9 cellular contexts compared by ENCODE assay signal in genomic region chr20:50789968-50790650, GRCh38. TPM values are rescaled to one million over a fixed set of nuclear protein-coding genes. Genes with fewer than 3 reads are reported as not detected.
DNase-seq lines count a peak whose midpoint lies in the region; ATAC-seq, FAIRE-seq and TF ChIP-seq lines count a peak whose summit lies in the region.
"Had no signal": no experiment of that assay in that cellular context is flagged by ENCODE, and none has a peak within 500 bp of the region (broad histone marks: within the 10 kb centered on the region; RNA-seq: fewer than 3 reads in every experiment).

No MANE protein-coding gene starts in this region.

- peaks cover 3% of the 10 kb centered on the region for H3K79me2 ChIP-seq in GM12878 (ENCODE audit: control insufficient read depth, insufficient read depth, low read length)

- no peak overlapping the region for H3K4me2 ChIP-seq in GM12878 (ENCODE audit: control insufficient read depth, insufficient read depth)

- CTCF ChIA-PET in GM12878 (lab: Yijun Ruan, JAX), result interaction anchor here (0.7 to 13.7 kb wide), 27 partner anchors 9 to 520 kb away, joined by 3 to 336 read pairs (median 5); partner anchors contain the start of genes ADNP, DPM1 and MOCS3

- TF ChIP-seq POLR2A in GM12878 (IDR thresholded peaks at IDR 0.05; ENCODE audit: low read depth, low read length), result no peak

- no peaks in the 10 kb centered on the region for H3K36me3 Mint-ChIP-seq in type B pancreatic cell

- ATAC-seq in Right ventricle myocardium superior (ENCODE audit: poor library complexity) (peak; percentile 0), left cardiac atrium (no peak), GM12878 (no peak), HG02759 (IDR thresholded peaks at IDR 0.05; ENCODE audit: unreplicated experiment) (no peak), HG02678 (IDR thresholded peaks at IDR 0.05; ENCODE audit: unreplicated experiment) (no peak)

- TF ChIP-seq CTCF in GM12878 (IDR thresholded peaks at IDR 0.05 in 2 of 3, conservative IDR thresholded peaks at IDR 0.05 in 1 of 3; ENCODE audit: control insufficient read depth in 2 of 3, extremely low read depth in 1 of 3, insufficient read depth in 1 of 3, low read depth in 3 of 3, low read length in 3 of 3) (no peak), type B pancreatic cell (conservative IDR thresholded peaks at IDR 0.05) (no peak)

- no peak overlapping the region for H3K9ac ChIP-seq in GM12878 (ENCODE audit: control insufficient read depth, insufficient read depth, low read length)
- H3K9ac ChIP-seq in mucosa of rectum (ENCODE audit: low read depth in 1 of 2, low read length in 2 of 2), result peak overlapping the region in 1 of 2 donors; percentile 59

- H2AFZ ChIP-seq in GM12878 (ENCODE audit: control insufficient read depth, low read depth, low read length), result peak overlapping the region; percentile 80

- in situ Hi-C loops in GM12878 (cut with MboI), result loop anchor here (5.0 kb wide), 1 partner anchor 517 kb away; no protein-coding TSS in a partner anchor

- no peaks in the 10 kb centered on the region for H4K20me1 ChIP-seq in GM12878 (ENCODE audit: control insufficient read depth, insufficient read depth)

- FAIRE-seq in GM12878 (lab: Jason Lieb, UNC), result peak; percentile 35

- RAD21 ChIA-PET in GM12878 (lab: Charles Lee; ENCODE audit: unreplicated experiment), result interaction anchor here (0.7 to 2.8 kb wide), 13 partner anchors 10 to 517 kb away, joined by 3 to 36 read pairs (median 4); partner anchors contain the start of gene ADNP

- H3K36me3 ChIP-seq in GM12878 (ENCODE audit: control insufficient read depth in 2 of 2, insufficient read depth in 2 of 2, low read length in 1 of 2) (no peaks in the 10 kb centered on the region), mucosa of rectum (ENCODE audit: control insufficient read depth in 2 of 2, insufficient read depth in 2 of 2, low read length in 2 of 2) (no peaks in the 10 kb centered on the region)

- H3K4me1 ChIP-seq in GM12878 (ENCODE audit: control insufficient read depth, insufficient read depth, low read length), result peaks cover 10% of the 10 kb centered on the region
- peaks cover 16 to 18% of the 10 kb centered on the region in 2 donors for H3K4me1 ChIP-seq in mucosa of rectum (ENCODE audit: control insufficient read depth in 2 of 2, insufficient read depth in 2 of 2, low read length in 2 of 2)

- SMC1A ChIA-PET in GM12878 (lab: Charles Lee; ENCODE audit: uncharacterized antibody, unreplicated experiment), result interaction anchor here (0.7 to 6.8 kb wide), 10 partner anchors 9 to 197 kb away, joined by 3 to 90 read pairs (median 4); partner anchors contain the start of genes ADNP, DPM1 and MOCS3

- DNase-seq in Right ventricle myocardium superior (no peak), left cardiac atrium (no peak), GM12878 (ENCODE audit: low read depth, low spot score) (no peak), type B pancreatic cell (ENCODE audit: extremely low spot score, unreplicated experiment) (no peak), OCI-M2 (lab: John Stamatoyannopoulos, UW; ENCODE audit: unreplicated experiment) (no peak)

- POLR2A ChIA-PET in GM12878 (lab: Charles Lee), result interaction anchor here (0.6 to 1.5 kb wide), 8 partner anchors 9 to 142 kb away, joined by 3 to 11 read pairs (median 4); no protein-coding TSS in a partner anchor

- H3K27ac ChIP-seq in GM12878 (ENCODE audit: control insufficient read depth, insufficient read depth), result peak overlapping the region; percentile 65; the same call in 1 of the 2 replicates
- H3K27ac ChIP-seq in mucosa of rectum (ENCODE audit: low read depth in 2 of 2, low read length in 2 of 2), result peak overlapping the region; percentile 72 to 73

- intact Hi-C loops in Right ventricle myocardium superior (cut with DNase I), result loop anchor here (5.0 to 10.0 kb wide), 2 partner anchors 142 to 515 kb away; partner anchors contain the start of gene ADNP
- intact Hi-C loops in left cardiac atrium (cut with DNase I), result loop anchor here (10.0 kb wide), 2 partner anchors 125 to 515 kb away; no protein-coding TSS in a partner anchor
- intact Hi-C loops in GM12878 (cut with micrococcal nuclease; ENCODE audit: unreplicated experiment), result loop anchor here (2.0 to 5.0 kb wide), 4 partner anchors 59 to 517 kb away; partner anchors contain the start of gene PARD6B

- H3K27ac Mint-ChIP-seq in type B pancreatic cell, result peak overlapping the region; percentile 92

- 63% methylated on average over 11 of the region's 11 CpGs for WGBS in GM12878 (ENCODE audit: insufficient coverage, insufficient replicate concordance, low lambda C conversion rate, missing lambda C conversion rate)

- H3K4me3 Mint-ChIP-seq in type B pancreatic cell, result peak overlapping the region; percentile 17

- no peak for TF ChIP-seq RAD21 in GM12878 (IDR thresholded peaks at IDR 0.05; ENCODE audit: insufficient read depth, low read depth, low read length)

- H3K4me3 ChIP-seq in GM12878 (no peak overlapping the region), mucosa of rectum (ENCODE audit: low read length in 2 of 2) (no peak overlapping the region)

- BruUV-seq in GM12878 (replicated peaks; lab: Mats Ljungman, UMichigan), result no TSS peak

- no peak for TF ChIP-seq EP300 in GM12878 (IDR thresholded peaks at IDR 0.05; ENCODE audit: borderline replicate concordance in 1 of 2, control insufficient read depth in 1 of 2, low read depth in 2 of 2, low read length in 2 of 2)

- H3K9me3 ChIP-seq in GM12878 (replicated peaks; ENCODE audit: control insufficient read depth, insufficient read depth, low read length) (no peaks in the 10 kb centered on the region), mucosa of rectum (ENCODE audit: control insufficient read depth in 2 of 2, low read length in 2 of 2) (no peaks in the 10 kb centered on the region)
- H3K9me3 ChIP-seq: psoas muscle had no signal

- no peaks in the 10 kb centered on the region for H3K9me3 Mint-ChIP-seq in type B pancreatic cell

- H3K27me3 ChIP-seq in GM12878 (replicated peaks in 1 of 2; ENCODE audit: control insufficient read depth in 2 of 2, insufficient read depth in 2 of 2, low read length in 1 of 2) (no peaks in the 10 kb centered on the region), mucosa of rectum (ENCODE audit: control insufficient read depth in 2 of 2, insufficient read depth in 2 of 2, low read length in 2 of 2) (no peaks in the 10 kb centered on the region)

- H3K27me3 Mint-ChIP-seq in type B pancreatic cell, result no peaks in the 10 kb centered on the region

- peaks cover 25% of the 10 kb centered on the region for H3K4me1 Mint-ChIP-seq in type B pancreatic cell (ENCODE audit: unreplicated experiment)

TF ChIP-seq in GM12878, 131 proteins besides CTCF, POLR2A, EP300 and RAD21 (continues in another document):
- TF ChIP-seq ZBED1 (IDR thresholded peaks at IDR 0.05; ENCODE audit: borderline replicate concordance), result no peak

RNA-seq across cellular contexts. Expression of gene BCAS4, which starts 4.8 kb away (rescaled TPM):
- 2.6 TPM for total RNA-seq in Right ventricle myocardium superior
- total RNA-seq in left cardiac atrium, result 1 to 10 TPM; 1.2 to 3.3 TPM
- total RNA-seq in GM12878 (2013; cell fraction: nucleolus; rRNA removed), result 33.2 and 41.2 TPM in 2 replicates
- 196 and 212 TPM in 2 replicates for total RNA-seq in GM12878 (2014; rRNA removed)
- total RNA-seq in GM12878 (2014; rRNA removed; fragmentation: Illumina TruSeq; extraction: Trizol), result 30.7 and 40.4 TPM in 2 replicates
- 84.3 and 90.1 TPM in 2 replicates for total RNA-seq in GM12878 (2021)
- 197 TPM for polyA plus RNA-seq in GM12878 (2011; ENCODE audit: low read depth)
- 21.8 and 31.5 TPM in 2 replicates for polyA plus RNA-seq in GM12878 (2011; rRNA removed)
- 28.9 and 69.9 TPM in 2 replicates for polyA plus RNA-seq in GM12878 (2011; cell fraction: cytosol; rRNA removed)
- 43.0 and 45.6 TPM in 2 replicates for polyA plus RNA-seq in GM12878 (2011; cell fraction: nucleus; rRNA removed)
- polyA plus RNA-seq in GM12878 (2012), result 87.8 and 101 TPM in 2 replicates
- 19.5 and 30.1 TPM in 2 replicates for polyA plus RNA-seq in GM12878 (2014; fragmentation: Illumina TruSeq; extraction: Trizol)
- 10 to 100 TPM; 14.8 to 34.2 TPM for polyA plus RNA-seq in GM12878 (2014; fragmentation: Nextera tagmentation; extraction: Ambion mirVana)
- 214 and 266 TPM in 2 replicates for polyA plus RNA-seq in GM12878 (2014; rRNA removed)
- polyA plus RNA-seq in GM12878 (2016; fragmentation: Nextera tagmentation; extraction: Ambion mirVana), result 100 to 1,000 TPM; 127 to 132 TPM
- 13.5 and 16.0 TPM in 2 replicates for polyA minus RNA-seq in GM12878 (2011; rRNA and poly(A)+ RNA removed)
- polyA minus RNA-seq in GM12878 (2011; cell fraction: cytosol; rRNA and poly(A)+ RNA removed), result 5.9 and 7.5 TPM in 2 replicates
- 13.7 and 22.7 TPM in 2 replicates for polyA minus RNA-seq in GM12878 (2011; cell fraction: nucleus; rRNA and poly(A)+ RNA removed)
- total RNA-seq in type B pancreatic cell (ENCODE audit: low replicate concordance), result 6.3 and 9.3 TPM in 2 replicates

RNA-seq across cellular contexts. Expression of gene PARD6B, which starts 58.7 kb away (rescaled TPM):
- 4.7 TPM for total RNA-seq in Right ventricle myocardium superior
- total RNA-seq in left cardiac atrium, result 1 to 10 TPM; 3.2 to 4.6 TPM
- 5.4 and 5.5 TPM in 2 replicates for total RNA-seq in GM12878 (2013; cell fraction: nucleolus; rRNA removed)
- total RNA-seq in GM12878 (2014; rRNA removed), result 2.1 and 2.6 TPM in 2 replicates
- 3.0 and 3.1 TPM in 2 replicates for total RNA-seq in GM12878 (2014; rRNA removed; fragmentation: Illumina TruSeq; extraction: Trizol)
- 4.3 and 4.7 TPM in 2 replicates for total RNA-seq in GM12878 (2021)
- 0.54 TPM for polyA plus RNA-seq in GM12878 (2011; ENCODE audit: low read depth)
- 1.3 and 2.6 TPM in 2 replicates for polyA plus RNA-seq in GM12878 (2011; rRNA removed)
- 0.57 and 0.67 TPM in 2 replicates for polyA plus RNA-seq in GM12878 (2011; cell fraction: cytosol; rRNA removed)
- polyA plus RNA-seq in GM12878 (2011; cell fraction: nucleus; rRNA removed), result 0.55 and 0.63 TPM in 2 replicates
- 0.60 and 0.88 TPM in 2 replicates for polyA plus RNA-seq in GM12878 (2012)
- polyA plus RNA-seq in GM12878 (2014; fragmentation: Illumina TruSeq; extraction: Trizol), result 0.65 and 1.1 TPM in 2 replicates
- 1 to 10 TPM in 1 of 2 experiments, under 1 TPM in 1; 0.57 to 1.9 TPM for polyA plus RNA-seq in GM12878 (2014; fragmentation: Nextera tagmentation; extraction: Ambion mirVana)
- 0.85 and 0.86 TPM in 2 replicates for polyA plus RNA-seq in GM12878 (2014; rRNA removed)
- 1 to 10 TPM; 2.5 to 3.0 TPM for polyA plus RNA-seq in GM12878 (2016; fragmentation: Nextera tagmentation; extraction: Ambion mirVana)
- 1.2 and 1.8 TPM in 2 replicates for polyA minus RNA-seq in GM12878 (2011; rRNA and poly(A)+ RNA removed)
- polyA minus RNA-seq in GM12878 (2011; cell fraction: cytosol; rRNA and poly(A)+ RNA removed), result 1.2 and 1.6 TPM in 2 replicates
- polyA minus RNA-seq in GM12878 (2011; cell fraction: nucleus; rRNA and poly(A)+ RNA removed), result 0.73 and 1.1 TPM in 2 replicates
- total RNA-seq in type B pancreatic cell (ENCODE audit: low replicate concordance), result 27.7 and 50.0 TPM in 2 replicates
